29 cellular contexts compared by ENCODE assay signal in genomic region chr5:52807723-52808122, GRCh38. TPM values are rescaled to one million over a fixed set of nuclear protein-coding genes. Genes with fewer than 3 reads are reported as not detected.
DNase-seq lines count a peak whose midpoint lies in the region; ATAC-seq and TF ChIP-seq lines count a peak whose summit lies in the region.
"Had no signal": no experiment of that assay in that cellular context is flagged by ENCODE, and none has a peak within 500 bp of the region (broad histone marks: within the 10 kb centered on the region; RNA-seq: fewer than 3 reads in every experiment).

No MANE protein-coding gene starts in this region.

- TF ChIP-seq EP300 in gastroesophageal sphincter (IDR thresholded peaks at IDR 0.05) = no peak

- intact Hi-C loops in PC-9 (cut with micrococcal nuclease; ENCODE audit: unreplicated experiment) = no loop called here
- intact Hi-C loops in activated CD4-positive, alpha-beta T cell treated with anti-CD3 and anti-CD28 coated beads, Interleukin-2, amount 10 ng/mL, durations not matched to agents 24 days and 14 days (cut with micrococcal nuclease) = no loop called here

- H3K79me2 ChIP-seq in GM23248 (ENCODE audit: insufficient read depth) = peaks cover 51% of the 10 kb centered on the region
- H3K79me2 ChIP-seq in PC-9 (ENCODE audit: low read depth) = peaks cover 45% of the 10 kb centered on the region
- peaks cover 86% of the 10 kb centered on the region for H3K79me2 ChIP-seq in smooth muscle cell (ENCODE audit: low read depth)

- H3K9ac ChIP-seq in GM23248 = no peak overlapping the region
- peak overlapping the region; percentile 42 for H3K9ac ChIP-seq in smooth muscle cell (ENCODE audit: low read depth)

- peaks cover 22% of the 10 kb centered on the region for H3K4me1 Mint-ChIP-seq in activated CD4-positive, alpha-beta T cell treated with anti-CD3 and anti-CD28 coated beads, Interleukin-2, amount 10 ng/mL, durations not matched to agents 24 days and 14 days

- H3K27ac ChIP-seq in GM23248 (peak overlapping the region; percentile 15; the same call in 1 of the 2 replicates), PC-9 (peak overlapping the region; percentile 72), gastroesophageal sphincter (peak overlapping the region; percentile 64 to 96 (median 72)), smooth muscle cell (ENCODE audit: low read depth) (peak overlapping the region; percentile 94)
- H3K27ac ChIP-seq: SK-N-MC had no signal

- TF ChIP-seq POLR2A in gastroesophageal sphincter (IDR thresholded peaks at IDR 0.05) = no peak
- TF ChIP-seq POLR2A in erythroblast (IDR thresholded peaks at IDR 0.05; ENCODE audit: low read length) = no peak

- H3K4me2 ChIP-seq in GM23248 (ENCODE audit: unreplicated experiment) (no peak overlapping the region), PC-9 (no peak overlapping the region), smooth muscle cell (peak overlapping the region; percentile 44)

- no peak for ATAC-seq in gastroesophageal sphincter
- ATAC-seq: K562; natural killer cell treated with Interleukin-12 subunit alpha and Interleukin-12 subunit beta and Interleukin-15 and Interleukin-18, amount 100 ng/mL, for 72 hours; T-helper 17 cell had no signal

- in situ Hi-C loops in GM23248 (cut with MboI) = no loop called here

- no peak overlapping the region for H2AFZ ChIP-seq in GM23248
- no peak overlapping the region for H2AFZ ChIP-seq in PC-9
- H2AFZ ChIP-seq in smooth muscle cell (ENCODE audit: low read depth) = no peak overlapping the region

- H3K9me3 ChIP-seq in GM23248 (ENCODE audit: low read depth) (no peaks in the 10 kb centered on the region), PC-9 (ENCODE audit: insufficient read depth, low read depth) (no peaks in the 10 kb centered on the region), gastroesophageal sphincter (no peaks in the 10 kb centered on the region), smooth muscle cell (replicated peaks; ENCODE audit: low read depth) (no peaks in the 10 kb centered on the region)
- H3K9me3 ChIP-seq: MG63, spleen had no signal

- no peaks in the 10 kb centered on the region for H3K27me3 Mint-ChIP-seq in activated CD4-positive, alpha-beta T cell treated with anti-CD3 and anti-CD28 coated beads, Interleukin-2, amount 10 ng/mL, durations not matched to agents 24 days and 14 days
- H3K27me3 Mint-ChIP-seq: activated naive CD8-positive, alpha-beta T cell treated with anti-CD3 and anti-CD28 coated beads for 36 hours; natural killer cell treated with Interleukin-12 subunit alpha and Interleukin-12 subunit beta and Interleukin-15 and Interleukin-18, amount 100 ng/mL, for 72 hours; T-helper 17 cell had no signal

- TF ChIP-seq CTCF in PC-9 (conservative IDR thresholded peaks at IDR 0.05) = no peak
- TF ChIP-seq CTCF in gastroesophageal sphincter (IDR thresholded peaks at IDR 0.05) = no peak
- TF ChIP-seq CTCF in smooth muscle cell (IDR thresholded peaks at IDR 0.05; ENCODE audit: borderline replicate concordance, insufficient read depth, poor library complexity, severe bottlenecking) = no peak

- H4K20me1 ChIP-seq in GM23248 (ENCODE audit: insufficient read depth) (no peaks in the 10 kb centered on the region), PC-9 (ENCODE audit: insufficient read depth) (peaks cover 16% of the 10 kb centered on the region), smooth muscle cell (ENCODE audit: low read depth) (peaks cover 56% of the 10 kb centered on the region)

- H3K36me3 ChIP-seq in GM23248 (ENCODE audit: low read depth) (peaks cover 22% of the 10 kb centered on the region), PC-9 (ENCODE audit: low read depth) (peaks cover 30% of the 10 kb centered on the region), gastroesophageal sphincter (no peaks in the 10 kb centered on the region), smooth muscle cell (ENCODE audit: low read depth) (no peaks in the 10 kb centered on the region)

- H3K27ac Mint-ChIP-seq in activated CD4-positive, alpha-beta T cell treated with anti-CD3 and anti-CD28 coated beads, Interleukin-2, amount 10 ng/mL, durations not matched to agents 24 days and 14 days = no peak overlapping the region
- H3K27ac Mint-ChIP-seq: activated naive CD8-positive, alpha-beta T cell treated with anti-CD3 and anti-CD28 coated beads for 36 hours; CD14-positive monocyte; T-helper 17 cell had no signal

- H3K36me3 Mint-ChIP-seq in activated CD4-positive, alpha-beta T cell treated with anti-CD3 and anti-CD28 coated beads, Interleukin-2, amount 10 ng/mL, durations not matched to agents 24 days and 14 days (ENCODE audit: low read depth) = peaks cover 28% of the 10 kb centered on the region

- H3K9me2 ChIP-seq in GM23248 (ENCODE audit: insufficient read depth) (no peaks in the 10 kb centered on the region), PC-9 (ENCODE audit: insufficient read depth) (no peaks in the 10 kb centered on the region)

- no peak overlapping the region for H3K4me3 Mint-ChIP-seq in activated CD4-positive, alpha-beta T cell treated with anti-CD3 and anti-CD28 coated beads, Interleukin-2, amount 10 ng/mL, durations not matched to agents 24 days and 14 days
- H3K4me3 Mint-ChIP-seq: activated naive CD8-positive, alpha-beta T cell treated with anti-CD3 and anti-CD28 coated beads for 36 hours; CD14-positive monocyte; natural killer cell treated with Interleukin-12 subunit alpha and Interleukin-12 subunit beta and Interleukin-15 and Interleukin-18, amount 100 ng/mL, for 72 hours; T-helper 17 cell had no signal

- H3K4me3 ChIP-seq in GM23248 (no peak overlapping the region), PC-9 (no peak overlapping the region), gastroesophageal sphincter (no peak overlapping the region), smooth muscle cell (no peak overlapping the region)
- H3K4me3 ChIP-seq: K562, MG63, SK-N-MC, spleen had no signal

- peaks cover 68% of the 10 kb centered on the region for H3K4me1 ChIP-seq in GM23248 (ENCODE audit: insufficient read depth)
- H3K4me1 ChIP-seq in PC-9 (replicated peaks; ENCODE audit: insufficient read depth) = peaks cover 73% of the 10 kb centered on the region
- H3K4me1 ChIP-seq in gastroesophageal sphincter = peaks cover 12 to 99% (median 42%) of the 10 kb centered on the region in 3 donors
- H3K4me1 ChIP-seq in smooth muscle cell (ENCODE audit: low read depth) = peaks cover 43% of the 10 kb centered on the region

- H3K27me3 ChIP-seq in GM23248 (replicated peaks; ENCODE audit: insufficient read depth) (no peaks in the 10 kb centered on the region), PC-9 (ENCODE audit: insufficient read depth, low read depth) (no peaks in the 10 kb centered on the region), gastroesophageal sphincter (no peaks in the 10 kb centered on the region), smooth muscle cell (ENCODE audit: low read depth) (no peaks in the 10 kb centered on the region)
- H3K27me3 ChIP-seq: MG63, spleen had no signal

- CTCF ChIA-PET in PC-9 (lab: Charles Lee) = no interaction called here

- no TSS peak for BruUV-seq in PC-9 (replicated peaks; lab: Mats Ljungman, UMichigan)

- POLR2A ChIA-PET in PC-9 (lab: Charles Lee; ENCODE audit: unreplicated experiment) = interaction anchor here (0.7 kb wide), 1 partner anchor 224 kb away, joined by 4 read pairs; no protein-coding TSS in a partner anchor

- H3K9me3 Mint-ChIP-seq in activated CD4-positive, alpha-beta T cell treated with anti-CD3 and anti-CD28 coated beads, Interleukin-2, amount 10 ng/mL, durations not matched to agents 24 days and 14 days = no peaks in the 10 kb centered on the region
- H3K9me3 Mint-ChIP-seq: activated naive CD8-positive, alpha-beta T cell treated with anti-CD3 and anti-CD28 coated beads for 36 hours; natural killer cell treated with Interleukin-12 subunit alpha and Interleukin-12 subunit beta and Interleukin-15 and Interleukin-18, amount 100 ng/mL, for 72 hours had no signal

- H3F3A ChIP-seq in GM23248 (ENCODE audit: insufficient read depth) = peaks cover 67% of the 10 kb centered on the region
- H3F3A ChIP-seq in PC-9 (ENCODE audit: insufficient read depth, low read depth) = peaks cover 30% of the 10 kb centered on the region; the same call in 1 of the 2 replicates
- peaks cover 15% of the 10 kb centered on the region for H3F3A ChIP-seq in smooth muscle cell (ENCODE audit: low read depth)

- DNase-seq in GM23248 = peak; percentile 33
- no peak for DNase-seq in PC-9
- no peak for DNase-seq in smooth muscle cell (lab: John Stamatoyannopoulos, UW; ENCODE audit: unreplicated experiment)
- DNase-seq in stimulated activated CD8-positive, alpha-beta memory T cell treated with anti-CD3 and anti-CD28 coated beads, Interleukin-4, amount 100 ng/mL, for 48 hours = no peak
- DNase-seq in erythroblast (lab: John Stamatoyannopoulos, UW) = no peak
- no peak for DNase-seq in cortex of kidney (lab: John Stamatoyannopoulos, UW)
- DNase-seq in activated CD4-positive, alpha-beta T cell treated with anti-CD3 and anti-CD28 coated beads, Interleukin-2, amount 10 ng/mL, durations not matched to agents 24 days and 14 days = no peak
- DNase-seq: activated CD4-positive, CD25-positive, alpha-beta regulatory T cell treated with anti-CD3 and anti-CD28 coated beads, Interleukin-2, amount 50 U/mL, for 72 hours; activated effector memory CD4-positive, alpha-beta T cell treated with anti-CD3 and anti-CD28 coated beads, Interleukin-2, amount 50 U/mL, for 16 hours; activated naive CD8-positive, alpha-beta T cell treated with anti-CD3 and anti-CD28 coated beads for 36 hours; activated T-cell treated with anti-CD3 and anti-CD28 coated beads, Interleukin-2, amount 50 U/mL, for 1 hour; aorta; central memory CD4-positive, alpha-beta T cell; DND-41; left ventricle myocardium superior; MG63; midbrain; NCI-H1105 treated with DMSO at 0.1 percent for 48 hours; NCI-H2029 treated with DMSO at 0.1 percent for 48 hours; NCI-H774; retina; RPMI8226; spleen; T-helper 17 cell had no signal

RNA-seq across cellular contexts. Expression of gene ITGA1, which starts 20.0 kb away (rescaled TPM):
- total RNA-seq in GM23248 (2014; rRNA removed; shearing (Covaris generic)) = 18.4 and 18.6 TPM in 2 replicates
- polyA plus RNA-seq in GM23248 (2016; fragmentation: Nextera tagmentation; extraction: Ambion mirVana) = 8.1 and 8.9 TPM in 2 replicates
- total RNA-seq in PC-9 (2021) = 3.0 and 4.0 TPM in 2 replicates
- 100 to 1,000 TPM; 219 to 326 (median 240) TPM for total RNA-seq in gastroesophageal sphincter
- 202 and 250 TPM in 2 replicates for total RNA-seq in smooth muscle cell
- 62.6 and 85.2 TPM in 2 replicates for polyA plus RNA-seq in smooth muscle cell
- total RNA-seq in activated CD4-positive, alpha-beta T cell treated with anti-CD3 and anti-CD28 coated beads, Interleukin-2, amount 10 ng/mL, durations not matched to agents 24 days and 14 days = 1.6 and 2.2 TPM in 2 replicates
- polyA plus RNA-seq: K562 had no signal

RNA-seq across cellular contexts. Expression of gene PELO, which starts 20.0 kb away (rescaled TPM):
- total RNA-seq in GM23248 (2014; rRNA removed; shearing (Covaris generic)) = 20.4 and 24.4 TPM in 2 replicates
- polyA plus RNA-seq in GM23248 (2016; fragmentation: Nextera tagmentation; extraction: Ambion mirVana) (25.0 and 25.2 TPM in 2 replicates), smooth muscle cell (66.1 and 88.2 TPM in 2 replicates)
- total RNA-seq in PC-9 (2021) (19.8 and 21.5 TPM in 2 replicates), gastroesophageal sphincter (10 to 100 TPM; 49.4 to 78.0 (median 59.0) TPM), smooth muscle cell (37.0 and 41.3 TPM in 2 replicates)
- total RNA-seq in activated CD4-positive, alpha-beta T cell treated with anti-CD3 and anti-CD28 coated beads, Interleukin-2, amount 10 ng/mL, durations not matched to agents 24 days and 14 days = 20.0 and 21.2 TPM in 2 replicates

Comparison
In these comparisons a context has a peak if more than half of its experiments do, and no peak if none do; other contexts are left out.
1. H3K27ac ChIP-seq: peak in every context shown above with its lines; median percentile 94 in smooth muscle cell; 72 in PC-9; 72 in gastroesophageal sphincter; 15 in GM23248.
2. RNA of gene ITGA1, which starts 20.0 kb away (total RNA-seq): 202 to 250 TPM in smooth muscle cell and 219 to 326 TPM in gastroesophageal sphincter; 18.4 to 18.6 TPM in GM23248, 3.0 to 4.0 TPM in PC-9 and 1.6 to 2.2 TPM in activated CD4-positive, alpha-beta T cell treated with anti-CD3 and anti-CD28 coated beads, Interleukin-2, amount 10 ng/mL, durations not matched to agents 24 days and 14 days; every median in the first group is over 10 times any median in the second.